Comparison of ENCODE assay signal across 14 cellular contexts in the genomic region with DNA sequence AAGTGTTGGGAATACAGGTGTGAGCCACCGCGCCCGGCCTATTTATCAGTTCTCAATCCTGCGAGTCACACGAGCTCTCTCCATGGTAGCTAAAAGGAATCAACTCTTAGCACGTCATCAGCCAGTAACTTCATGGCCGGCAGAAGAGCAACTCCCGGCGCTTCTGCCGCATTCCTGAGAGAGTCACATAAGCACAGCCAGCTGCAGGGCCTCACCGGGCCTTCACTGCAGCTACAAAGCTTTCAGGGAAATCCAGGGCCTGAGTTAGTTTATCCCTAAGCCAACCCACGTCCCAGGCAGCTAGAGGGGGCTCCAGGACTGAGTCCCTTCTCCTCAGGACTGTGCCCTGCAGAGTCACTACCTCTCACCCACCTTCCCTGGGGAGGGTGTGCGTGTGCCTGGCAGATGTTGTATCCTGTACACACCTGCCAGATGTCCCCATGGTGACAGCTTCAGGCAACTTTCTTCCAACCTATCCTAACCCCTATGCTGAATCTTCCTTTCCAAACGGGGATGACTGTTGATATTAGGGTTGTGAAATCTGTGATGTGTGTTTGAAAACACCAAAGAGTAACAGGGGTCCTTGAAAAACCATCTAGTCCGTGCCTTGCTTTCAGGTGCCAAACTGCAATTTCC. TPM values are rescaled to one million over a fixed set of nuclear protein-coding genes. Genes with fewer than 3 reads are reported as not detected.
A peak's percentile ranks its signal among the peaks of the same experiment; 100 is the strongest.
DNase-seq lines count a peak whose midpoint lies in the region; FAIRE-seq and TF ChIP-seq lines count a peak whose summit lies in the region.
"Had no signal": no experiment of that assay in that cellular context is flagged by ENCODE, and none has a peak within 500 bp of the region (broad histone marks: within the 10 kb centered on the region; RNA-seq: fewer than 3 reads in every experiment).

No MANE protein-coding gene starts in this region.

- no peaks in the 10 kb centered on the region for H3K9me3 ChIP-seq in liver (ENCODE audit: control insufficient read depth in 4 of 4, low read length in 3 of 4)
- H3K9me3 ChIP-seq in transverse colon: no peaks in the 10 kb centered on the region
- H3K9me3 ChIP-seq: SK-N-SH, thoracic aorta had no signal

- FAIRE-seq in RCC 7860 (lab: Jason Lieb, UNC): no peak
- FAIRE-seq: kidney had no signal

- intact Hi-C loops in transverse colon (cut with DNase I; ENCODE audit: low total_unique reads): no loop called here

- 82% methylated on average over 15 of the region's 15 CpGs for WGBS in liver
- WGBS in transverse colon (ENCODE audit: low coverage in 1 of 2), 2 donors: 72% methylated on average over 15 of the region's 15 CpGs; no CpG with 5 or more reads in 1 of the 2 donors

- peak; percentile 13 for TF ChIP-seq CTCF in brain microvascular endothelial cell (IDR thresholded peaks at IDR 0.05; ENCODE audit: low read depth, low read length, missing control alignments)
- no peak for TF ChIP-seq CTCF in liver (IDR thresholded peaks at IDR 0.05; ENCODE audit: low read depth, low read length, missing input control)
- TF ChIP-seq CTCF in transverse colon (IDR thresholded peaks at IDR 0.05): no peak

- no peak for TF ChIP-seq POLR2A in transverse colon (IDR thresholded peaks at IDR 0.05)

- no peak overlapping the region for H3K27ac ChIP-seq in brain microvascular endothelial cell
- no peak overlapping the region for H3K27ac ChIP-seq in liver (ENCODE audit: low read depth in 1 of 2, low read length in 2 of 2)
- H3K27ac ChIP-seq in transverse colon: peak overlapping the region; percentile 44 to 65 (median 56)
- H3K27ac ChIP-seq: thoracic aorta had no signal

- H3K4me3 ChIP-seq in brain microvascular endothelial cell (ENCODE audit: low read depth, low read length) (no peak overlapping the region), liver (ENCODE audit: low read depth in 1 of 3, low read length in 3 of 3) (no peak overlapping the region), transverse colon (no peak overlapping the region)
- H3K4me3 ChIP-seq: thoracic aorta had no signal

- no peak overlapping the region for H3K9ac ChIP-seq in liver (ENCODE audit: low read depth in 1 of 2, low read length in 2 of 2)
- H3K9ac ChIP-seq: SK-N-SH had no signal

- TF ChIP-seq RAD21 in liver (IDR thresholded peaks at IDR 0.05): peak in 1 of 2 donors; percentile 12

- in situ Hi-C loops in brain microvascular endothelial cell (cut with HindIII; ENCODE audit: low pct_ligation_motif_present, low sequenced_read_pairs): no loop called here
- in situ Hi-C loops in transverse colon (cut with MboI; ENCODE audit: low pct_ligation_motif_present in 1 of 4, low pct_unique_long_range_greater_than_20kb in 1 of 4, low sequenced_read_pairs in 3 of 4): no loop called here

- H3K4me1 ChIP-seq in liver (ENCODE audit: control insufficient read depth in 4 of 4, insufficient read depth in 4 of 4, low read length in 3 of 4) (peaks cover 7 to 36% (median 28%) of the 10 kb centered on the region in 4 donors), transverse colon (peaks cover 21 to 40% (median 32%) of the 10 kb centered on the region in 4 donors)

- peaks cover 6% of the 10 kb centered on the region for H3K36me3 ChIP-seq in brain microvascular endothelial cell (replicated peaks)
- H3K36me3 ChIP-seq in liver (ENCODE audit: control insufficient read depth in 4 of 4, insufficient read depth in 3 of 4, low read depth in 1 of 4, low read length in 3 of 4): peaks cover 0 to 4% (median 0%) of the 10 kb centered on the region in 4 donors
- no peaks in the 10 kb centered on the region for H3K36me3 ChIP-seq in transverse colon
- H3K36me3 ChIP-seq: thoracic aorta had no signal

- TF ChIP-seq EP300 in transverse colon (IDR thresholded peaks at IDR 0.05; ENCODE audit: low read depth): no peak

- H3K27me3 ChIP-seq in brain microvascular endothelial cell (replicated peaks) (no peaks in the 10 kb centered on the region), liver (ENCODE audit: control insufficient read depth in 4 of 4, insufficient read depth in 4 of 4, low read length in 3 of 4) (no peaks in the 10 kb centered on the region), transverse colon (no peaks in the 10 kb centered on the region)

- DNase-seq in NCI-H82 (lab: John Stamatoyannopoulos, UW) (peak; percentile 17), NCI-H82 treated with DMSO at 0.1 percent for 48 hours (lab: John Stamatoyannopoulos, UW; ENCODE audit: unreplicated experiment) (no peak), brain microvascular endothelial cell (no peak), transverse colon (peak; percentile 38), RCC 7860 (ENCODE audit: low spot score) (no peak), SW480 (ENCODE audit: low spot score) (no peak), NK-92 (lab: John Stamatoyannopoulos, UW; ENCODE audit: unreplicated experiment) (no peak)
- DNase-seq: 8988T; activated naive CD8-positive, alpha-beta T cell treated with anti-CD3 and anti-CD28 coated beads, Interleukin-2, amount 10 ng/mL, durations not matched to agents 7 days and 5 days; kidney; NCI-H510A treated with DMSO at 0.1 percent for 48 hours; SK-N-SH had no signal

TF ChIP-seq in liver, 16 proteins besides CTCF, POLR2A, EP300 and RAD21:
- TF ChIP-seq JUND (IDR thresholded peaks at IDR 0.05) (no peak), REST (IDR thresholded peaks at IDR 0.05) (peak; percentile 28)
TF ChIP-seq in liver: peak in this region for 1.

RNA-seq across cellular contexts. Expression of gene ARFGAP3, which starts 45.9 kb away (rescaled TPM):
- total RNA-seq in liver (10 to 100 TPM; 19.5 to 55.1 TPM), transverse colon (10 to 100 TPM; 24.3 to 43.5 (median 33.3) TPM)
- polyA plus RNA-seq in liver: 10 to 100 TPM; 18.2 to 35.6 TPM

Comparison
In these comparisons a context has a peak if more than half of its experiments do, and no peak if none do; other contexts are left out.
1. DNase-seq: peak in NCI-H82 (single experiment) and transverse colon (single experiment); none in NCI-H82 treated with DMSO at 0.1 percent for 48 hours (single experiment), brain microvascular endothelial cell (single experiment), RCC 7860 (single experiment), SW480 (single experiment) and NK-92 (single experiment).
2. H3K27ac ChIP-seq: peak in transverse colon (4 of 4); none in brain microvascular endothelial cell (single experiment) and liver (0 of 2).